Comparison of ENCODE assay signal across 17 cellular contexts in genomic region chr14:97282210-97282609, GRCh38.
DNase-seq lines count a peak whose midpoint lies in the region; ATAC-seq and TF ChIP-seq lines count a peak whose summit lies in the region.
"Had no signal": no experiment of that assay in that cellular context is flagged by ENCODE, and none has a peak within 500 bp of the region (broad histone marks: within the 10 kb centered on the region; RNA-seq: fewer than 3 reads in every experiment).

No MANE protein-coding gene starts in this region.

- TF ChIP-seq CTCF in DND-41 (IDR thresholded peaks at IDR 0.05; ENCODE audit: borderline replicate concordance, extremely low read depth, low read length, poor library complexity, severe bottlenecking) = no peak

- no peaks in the 10 kb centered on the region for H3K36me3 ChIP-seq in DND-41 (ENCODE audit: insufficient read depth, low read length)

- H3K9ac ChIP-seq in DND-41 (ENCODE audit: low read depth, low read length) = no peak overlapping the region
- H3K9ac ChIP-seq: GM23248 had no signal

- no peak overlapping the region for H3K4me3 ChIP-seq in DND-41 (ENCODE audit: low read depth in 1 of 2, low read length in 2 of 2)
- H3K4me3 ChIP-seq: GM23248 had no signal

- peaks cover 22% of the 10 kb centered on the region for H3K27me3 Mint-ChIP-seq in activated T-helper 17 cell treated with anti-CD3 and anti-CD28 coated beads, Interleukin-2, amount 50 U/mL, for 72 hours
- H3K27me3 Mint-ChIP-seq in stimulated activated naive CD8-positive, alpha-beta T cell treated with anti-CD3 and anti-CD28 coated beads, Interleukin-15, amount 100 ng/mL, for 72 hours = peaks cover 16% of the 10 kb centered on the region

- peak overlapping the region; percentile 31 for H3K27ac Mint-ChIP-seq in activated T-helper 17 cell treated with anti-CD3 and anti-CD28 coated beads, Interleukin-2, amount 50 U/mL, for 72 hours
- no peak overlapping the region for H3K27ac Mint-ChIP-seq in stimulated activated naive CD8-positive, alpha-beta T cell treated with anti-CD3 and anti-CD28 coated beads, Interleukin-15, amount 100 ng/mL, for 72 hours
- H3K27ac Mint-ChIP-seq: CD8-positive, alpha-beta T cell had no signal

- no peaks in the 10 kb centered on the region for H3K27me3 ChIP-seq in DND-41 (ENCODE audit: insufficient read depth, low read length, poor library complexity)

- no peaks in the 10 kb centered on the region for H3K36me3 Mint-ChIP-seq in activated T-helper 17 cell treated with anti-CD3 and anti-CD28 coated beads, Interleukin-2, amount 50 U/mL, for 72 hours (ENCODE audit: low read depth)
- H3K36me3 Mint-ChIP-seq: CD4-positive, CD25-positive, alpha-beta regulatory T cell; CD8-positive, alpha-beta T cell had no signal

- no peak overlapping the region for H2AFZ ChIP-seq in DND-41 (ENCODE audit: low read depth, low read length)
- H2AFZ ChIP-seq: GM23248 had no signal

- DNase-seq in DND-41 (no peak), kidney tubule cell (ENCODE audit: low spot score) (peak; percentile 72), NCI-H128 (lab: John Stamatoyannopoulos, UW; ENCODE audit: unreplicated experiment) (no peak), SW480 (ENCODE audit: low spot score) (no peak)
- no peak for DNase-seq in stimulated activated naive CD8-positive, alpha-beta T cell treated with anti-CD3 and anti-CD28 coated beads, Interleukin-15, amount 100 ng/mL, for 72 hours
- DNase-seq: Caco-2; CD4-positive, CD25-positive, alpha-beta regulatory T cell; CD8-positive, alpha-beta T cell; DMS 273 treated with DMSO at 0.1 percent for 48 hours; DMS79; GM23248; H7; HCEC 1CT had no signal

- peak overlapping the region; percentile 28; the same call in 1 of the 2 replicates for H3K27ac ChIP-seq in DND-41 (ENCODE audit: low read length)
- H3K27ac ChIP-seq: C4-2B, GM23248 had no signal

- no peaks in the 10 kb centered on the region for H3K79me2 ChIP-seq in DND-41 (ENCODE audit: insufficient read depth, low read length)

- no peaks in the 10 kb centered on the region for H3K9me3 ChIP-seq in DND-41 (ENCODE audit: insufficient read depth, low read length, severe bottlenecking)
- H3K9me3 ChIP-seq: Caco-2 had no signal

- ATAC-seq in DND-41 (ENCODE audit: insufficient read depth, low read depth) (no peak), HG03354 (IDR thresholded peaks at IDR 0.05; ENCODE audit: poor library complexity, severe bottlenecking, unreplicated experiment) (peak; percentile 42), GM21447 (IDR thresholded peaks at IDR 0.05; ENCODE audit: unreplicated experiment) (no peak)
- ATAC-seq in activated T-helper 17 cell treated with anti-CD3 and anti-CD28 coated beads, Interleukin-2, amount 50 U/mL, for 72 hours (replicated peaks) = no peak
- ATAC-seq in stimulated activated naive CD8-positive, alpha-beta T cell treated with anti-CD3 and anti-CD28 coated beads, Interleukin-15, amount 100 ng/mL, for 72 hours = no peak
- ATAC-seq: CD8-positive, alpha-beta T cell had no signal

- H4K20me1 ChIP-seq in DND-41 (ENCODE audit: insufficient read depth, low read length) = no peaks in the 10 kb centered on the region

- H3K4me1 Mint-ChIP-seq in activated T-helper 17 cell treated with anti-CD3 and anti-CD28 coated beads, Interleukin-2, amount 50 U/mL, for 72 hours = no peaks in the 10 kb centered on the region
- H3K4me1 Mint-ChIP-seq in stimulated activated naive CD8-positive, alpha-beta T cell treated with anti-CD3 and anti-CD28 coated beads, Interleukin-15, amount 100 ng/mL, for 72 hours = no peaks in the 10 kb centered on the region

- no peak overlapping the region for H3K4me2 ChIP-seq in DND-41 (ENCODE audit: insufficient read depth, low read length)

- peaks cover 39% of the 10 kb centered on the region for H3K4me1 ChIP-seq in DND-41 (ENCODE audit: insufficient read depth, low read length)
- H3K4me1 ChIP-seq: Caco-2 had no signal

- H3K9me3 Mint-ChIP-seq in activated T-helper 17 cell treated with anti-CD3 and anti-CD28 coated beads, Interleukin-2, amount 50 U/mL, for 72 hours = no peaks in the 10 kb centered on the region
- H3K9me3 Mint-ChIP-seq in stimulated activated naive CD8-positive, alpha-beta T cell treated with anti-CD3 and anti-CD28 coated beads, Interleukin-15, amount 100 ng/mL, for 72 hours = no peaks in the 10 kb centered on the region
- H3K9me3 Mint-ChIP-seq: CD8-positive, alpha-beta T cell had no signal

- H3K4me3 Mint-ChIP-seq in activated T-helper 17 cell treated with anti-CD3 and anti-CD28 coated beads, Interleukin-2, amount 50 U/mL, for 72 hours = no peak overlapping the region
- H3K4me3 Mint-ChIP-seq in stimulated activated naive CD8-positive, alpha-beta T cell treated with anti-CD3 and anti-CD28 coated beads, Interleukin-15, amount 100 ng/mL, for 72 hours = no peak overlapping the region
- H3K4me3 Mint-ChIP-seq: CD4-positive, CD25-positive, alpha-beta regulatory T cell; CD8-positive, alpha-beta T cell had no signal
